Comparison of ENCODE assay signal across 32 cellular contexts in the genomic region with DNA sequence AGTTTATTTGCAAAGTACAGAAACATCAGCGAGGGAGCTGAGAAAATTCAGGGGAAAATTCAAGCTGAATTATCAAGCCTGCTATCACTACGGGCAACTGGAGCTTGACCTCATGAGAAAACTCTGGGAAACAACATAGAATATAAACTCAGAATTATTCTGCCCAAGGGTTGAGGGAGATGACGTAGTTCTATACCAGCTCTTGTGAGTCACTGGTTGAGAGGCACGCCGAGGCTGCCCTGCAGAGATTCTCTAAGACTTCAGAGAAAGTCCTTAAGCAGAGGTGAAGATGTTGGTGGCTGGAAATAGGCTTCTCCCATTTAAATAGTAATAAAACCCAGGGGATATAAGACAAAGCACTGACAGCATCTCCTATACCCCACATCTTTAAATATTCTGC. TPM values are rescaled to one million over a fixed set of nuclear protein-coding genes. Genes with fewer than 3 reads are reported as not detected.
DNase-seq lines count a peak whose midpoint lies in the region; TF ChIP-seq lines count a peak whose summit lies in the region.
"Had no signal": no experiment of that assay in that cellular context is flagged by ENCODE, and none has a peak within 500 bp of the region (broad histone marks: within the 10 kb centered on the region; RNA-seq: fewer than 3 reads in every experiment).

No MANE protein-coding gene starts in this region.

- DNase-seq in AG20443 (ENCODE audit: low spot score) = peak; percentile 10
- DNase-seq in epidermal melanocyte (ENCODE audit: insufficient read length, low spot score) = peak; percentile 20
- DNase-seq in GM19238 (ENCODE audit: insufficient read length, low spot score) = no peak
- DNase-seq in glutamatergic neuron = no peak
- DNase-seq in ecto neural progenitor cell (ENCODE audit: low spot score) = no peak
- no peak for DNase-seq in DMS53 treated with DMSO at 0.1 percent for 48 hours (lab: John Stamatoyannopoulos, UW; ENCODE audit: unreplicated experiment)
- DNase-seq: activated CD4-positive, alpha-beta T cell treated with anti-CD3 and anti-CD28 coated beads, Interleukin-2, amount 10 ng/mL, durations not matched to agents 7 days and 5 days; caudate nucleus; CD4-positive, alpha-beta memory T cell; cortex of kidney; esophagus squamous epithelium; Kasumi-1; left cardiac atrium; mammary epithelial cell; NCI-H1436; NCI-H2081; NCI-H2227 treated with DMSO at 0.1 percent for 48 hours; NCI-H69; nephron progenitor cell; retina; SHP77 treated with DMSO at 0.1 percent for 48 hours; stimulated activated naive CD4-positive, alpha-beta T cell; T-cell had no signal

- H3K27ac ChIP-seq in OCI-LY3 (ENCODE audit: low read length) = peak overlapping the region; percentile 79
- H3K27ac ChIP-seq in muscle layer of colon (ENCODE audit: low read depth, low read length) = peak overlapping the region; percentile 14
- H3K27ac ChIP-seq: A549, esophagus squamous epithelium, hepatocyte, skin epidermis, suprapubic skin had no signal

- H4K20me1 ChIP-seq in OCI-LY3 (ENCODE audit: insufficient read depth, low read length) = no peaks in the 10 kb centered on the region

- no peaks in the 10 kb centered on the region for H3K27me3 ChIP-seq in OCI-LY3 (ENCODE audit: low read depth, low read length)
- no peaks in the 10 kb centered on the region for H3K27me3 ChIP-seq in muscle layer of colon (ENCODE audit: control insufficient read depth in 1 of 2, insufficient read depth in 2 of 2, low read length in 2 of 2)
- H3K27me3 ChIP-seq: esophagus squamous epithelium, gastroesophageal sphincter, hepatocyte, suprapubic skin had no signal

- peaks cover 15% of the 10 kb centered on the region for H3K79me2 ChIP-seq in OCI-LY3 (ENCODE audit: low read length)

- H3K4me1 ChIP-seq in OCI-LY3 (ENCODE audit: low read length) = peaks cover 28% of the 10 kb centered on the region
- peaks cover 28% of the 10 kb centered on the region for H3K4me1 ChIP-seq in muscle layer of colon (ENCODE audit: insufficient read depth, low read length)
- H3K4me1 ChIP-seq: A549, esophagus squamous epithelium, suprapubic skin had no signal

- TF ChIP-seq CTCF in OCI-LY3 (IDR thresholded peaks at IDR 0.05; ENCODE audit: low read depth, low read length) (no peak), glutamatergic neuron (IDR thresholded peaks at IDR 0.05; ENCODE audit: partially characterized antibody, unreplicated experiment) (no peak)

- no peaks in the 10 kb centered on the region for H3K4me1 Mint-ChIP-seq in glutamatergic neuron (ENCODE audit: low read depth, unreplicated experiment)
- H3K4me1 Mint-ChIP-seq: activated CD4-positive, alpha-beta T cell treated with anti-CD3 and anti-CD28 coated beads, Interleukin-2, amount 10 ng/mL, durations not matched to agents 7 days and 5 days; B cell; nephron progenitor cell had no signal

- H3K27ac Mint-ChIP-seq in glutamatergic neuron (ENCODE audit: unreplicated experiment) = no peak overlapping the region
- H3K27ac Mint-ChIP-seq: activated CD4-positive, alpha-beta T cell treated with anti-CD3 and anti-CD28 coated beads, Interleukin-2, amount 10 ng/mL, durations not matched to agents 7 days and 5 days; activated naive CD4-positive, alpha-beta T cell treated with anti-CD3 and anti-CD28 coated beads, Interleukin-2, amount 50 U/mL, for 24 hours; B cell; CD4-positive, alpha-beta memory T cell; nephron progenitor cell; T-cell had no signal

- H2AFZ ChIP-seq in OCI-LY3 (ENCODE audit: low read depth, low read length) = no peak overlapping the region
- H2AFZ ChIP-seq: hepatocyte had no signal

- no peak overlapping the region for H3K4me3 Mint-ChIP-seq in glutamatergic neuron (ENCODE audit: unreplicated experiment)
- H3K4me3 Mint-ChIP-seq: activated CD4-positive, alpha-beta T cell treated with anti-CD3 and anti-CD28 coated beads, Interleukin-2, amount 10 ng/mL, durations not matched to agents 7 days and 5 days; activated naive CD4-positive, alpha-beta T cell treated with anti-CD3 and anti-CD28 coated beads, Interleukin-2, amount 50 U/mL, for 24 hours; B cell; CD4-positive, alpha-beta memory T cell; nephron progenitor cell; T-cell had no signal

- no peaks in the 10 kb centered on the region for H3K27me3 Mint-ChIP-seq in glutamatergic neuron (ENCODE audit: unreplicated experiment)
- H3K27me3 Mint-ChIP-seq: activated CD4-positive, alpha-beta T cell treated with anti-CD3 and anti-CD28 coated beads, Interleukin-2, amount 10 ng/mL, durations not matched to agents 7 days and 5 days; activated naive CD4-positive, alpha-beta T cell treated with anti-CD3 and anti-CD28 coated beads, Interleukin-2, amount 50 U/mL, for 24 hours; B cell; CD4-positive, alpha-beta memory T cell had no signal

- H3K9ac ChIP-seq in OCI-LY3 (ENCODE audit: low read length) (peak overlapping the region; percentile 38), muscle layer of colon (ENCODE audit: low read length) (no peak overlapping the region)

- H3K9me3 ChIP-seq in OCI-LY3 (ENCODE audit: insufficient read depth, low read length) (no peaks in the 10 kb centered on the region), muscle layer of colon (ENCODE audit: low read length) (no peaks in the 10 kb centered on the region)
- H3K9me3 ChIP-seq: A549, esophagus squamous epithelium, gastroesophageal sphincter, suprapubic skin had no signal

- H3K9me3 Mint-ChIP-seq in glutamatergic neuron (ENCODE audit: unreplicated experiment) = no peaks in the 10 kb centered on the region
- H3K9me3 Mint-ChIP-seq: activated CD4-positive, alpha-beta T cell treated with anti-CD3 and anti-CD28 coated beads, Interleukin-2, amount 10 ng/mL, durations not matched to agents 7 days and 5 days; activated naive CD4-positive, alpha-beta T cell treated with anti-CD3 and anti-CD28 coated beads, Interleukin-2, amount 50 U/mL, for 24 hours; T-cell had no signal

- peak overlapping the region; percentile 26 for H3K4me3 ChIP-seq in OCI-LY3 (ENCODE audit: low read length)
- H3K4me3 ChIP-seq in muscle layer of colon (ENCODE audit: low read depth in 1 of 2, low read length in 2 of 2) = peak overlapping the region in 1 of 2 donors; percentile 35
- H3K4me3 ChIP-seq: A549, esophagus squamous epithelium, gastroesophageal sphincter, hepatocyte, skin epidermis, suprapubic skin had no signal

- H3K36me3 Mint-ChIP-seq in glutamatergic neuron (ENCODE audit: unreplicated experiment) = no peaks in the 10 kb centered on the region

- H3K36me3 ChIP-seq in OCI-LY3 (replicated peaks; ENCODE audit: low read depth, low read length) (peaks cover 7% of the 10 kb centered on the region), muscle layer of colon (ENCODE audit: insufficient read depth, low read length) (peaks cover 10% of the 10 kb centered on the region)

- H3K4me2 ChIP-seq in OCI-LY3 (ENCODE audit: low read length) = peak overlapping the region; percentile 63
- H3K4me2 ChIP-seq: A549, hepatocyte had no signal

RNA-seq across cellular contexts. Expression of a gene that starts 12.3 kb away (rescaled TPM):
- 1.5 TPM for total RNA-seq in glutamatergic neuron (ENCODE audit: unreplicated experiment)

Comparison
In these comparisons a context has a peak if more than half of its experiments do, and no peak if none do; other contexts are left out.
1. DNase-seq: peak in AG20443 (single experiment) and epidermal melanocyte (single experiment); none in GM19238 (single experiment), glutamatergic neuron (single experiment), ecto neural progenitor cell (single experiment) and DMS53 treated with DMSO at 0.1 percent for 48 hours (single experiment).